Comparison of ENCODE assay signal across 1 cellular context in the genomic region with DNA sequence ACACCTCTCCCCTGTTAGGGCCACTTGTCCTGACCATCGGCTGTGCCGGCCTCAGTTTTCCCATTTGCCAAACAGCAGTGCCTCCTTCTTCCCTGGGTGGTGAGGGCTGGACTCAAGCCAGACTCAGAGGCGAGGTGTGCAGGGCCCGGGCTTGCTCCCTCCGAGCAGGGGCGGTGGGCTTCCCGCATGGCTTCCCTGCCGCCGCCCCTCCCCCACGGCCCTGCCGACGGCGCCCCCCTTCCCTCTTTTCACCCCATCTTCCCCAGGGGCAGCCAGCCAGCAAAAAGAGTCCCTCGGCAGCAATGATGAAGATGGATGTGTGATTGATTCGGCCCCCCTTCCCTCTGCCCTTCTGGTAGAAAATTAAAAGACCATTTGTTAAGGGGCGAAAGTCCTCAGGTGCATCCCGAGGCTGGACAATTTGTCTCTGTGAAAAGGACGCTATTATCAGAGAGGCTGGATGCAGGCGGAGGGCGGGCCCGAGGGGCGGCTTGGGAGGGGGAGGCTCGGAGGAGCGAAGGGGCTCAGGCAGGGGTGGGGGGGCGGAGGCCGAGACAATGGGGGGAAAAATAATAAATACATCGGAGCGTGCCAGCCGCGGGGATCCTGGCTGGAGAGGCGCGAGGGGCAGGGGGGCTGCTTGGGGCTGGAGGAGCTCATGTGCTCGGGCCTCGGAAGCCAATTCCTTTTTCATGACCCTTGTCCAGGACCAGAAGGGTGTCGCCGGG.
TF ChIP-seq lines count a peak whose summit lies in the region.

No MANE protein-coding gene starts in this region.

TF ChIP-seq in GM23338, 12 proteins besides CTCF, POLR2A, EP300 and RAD21 (continued from another document):
- no peak for TF ChIP-seq REST (IDR thresholded peaks at IDR 0.05; ENCODE audit: unreplicated experiment)
